In the genomic region with DNA sequence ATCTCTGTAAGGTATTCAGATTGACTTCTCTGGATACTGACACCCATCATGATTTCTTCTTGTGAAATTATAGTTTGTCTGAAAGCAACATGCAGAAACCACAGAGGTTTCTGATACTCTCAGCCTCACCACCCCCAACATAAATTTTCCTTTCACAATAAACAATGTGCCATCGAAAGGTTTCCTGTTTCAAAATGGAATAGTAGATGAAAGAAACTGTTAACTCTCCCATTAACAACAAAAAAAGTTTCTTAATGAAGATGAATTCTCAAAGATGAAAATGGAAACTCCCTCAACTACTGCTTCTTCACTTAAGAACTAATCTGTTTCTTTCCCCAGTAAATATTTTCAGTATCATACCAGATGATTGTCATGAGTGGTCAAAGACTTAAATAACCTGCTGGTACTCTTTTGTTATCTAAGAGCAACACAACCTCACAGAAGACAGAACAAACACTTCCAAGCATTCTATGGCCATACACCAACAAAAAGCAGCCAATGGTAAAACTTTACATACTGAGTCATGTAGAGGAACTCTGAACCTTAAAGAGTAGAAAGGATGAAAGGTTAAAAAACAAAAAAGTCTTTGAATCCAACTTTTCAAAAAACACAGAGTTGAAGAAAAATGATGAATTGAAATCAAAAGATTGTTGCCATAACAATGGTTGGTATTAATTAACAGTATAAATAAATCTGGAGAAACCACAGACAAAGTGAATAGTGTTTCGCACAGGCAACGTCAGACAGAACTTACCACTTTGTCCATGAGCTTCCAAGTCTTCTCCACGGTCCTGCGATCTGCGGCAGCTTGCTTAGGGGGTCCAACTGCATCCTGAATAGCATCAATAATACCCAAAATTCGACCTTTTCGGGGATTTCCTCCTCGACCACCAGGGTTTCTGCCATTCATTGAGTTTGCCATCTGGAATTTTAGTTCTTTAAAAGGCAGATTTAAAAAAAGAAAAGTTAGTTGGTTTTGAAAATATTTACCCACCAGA, we compare ENCODE assay signal across 1 cellular context.
TF ChIP-seq lines count a peak whose summit lies in the region.

No MANE protein-coding gene starts in this region.

TF ChIP-seq in GM23338, 12 proteins besides CTCF, POLR2A, EP300 and RAD21 (continued from another document):
- TF ChIP-seq, protein P1, sequence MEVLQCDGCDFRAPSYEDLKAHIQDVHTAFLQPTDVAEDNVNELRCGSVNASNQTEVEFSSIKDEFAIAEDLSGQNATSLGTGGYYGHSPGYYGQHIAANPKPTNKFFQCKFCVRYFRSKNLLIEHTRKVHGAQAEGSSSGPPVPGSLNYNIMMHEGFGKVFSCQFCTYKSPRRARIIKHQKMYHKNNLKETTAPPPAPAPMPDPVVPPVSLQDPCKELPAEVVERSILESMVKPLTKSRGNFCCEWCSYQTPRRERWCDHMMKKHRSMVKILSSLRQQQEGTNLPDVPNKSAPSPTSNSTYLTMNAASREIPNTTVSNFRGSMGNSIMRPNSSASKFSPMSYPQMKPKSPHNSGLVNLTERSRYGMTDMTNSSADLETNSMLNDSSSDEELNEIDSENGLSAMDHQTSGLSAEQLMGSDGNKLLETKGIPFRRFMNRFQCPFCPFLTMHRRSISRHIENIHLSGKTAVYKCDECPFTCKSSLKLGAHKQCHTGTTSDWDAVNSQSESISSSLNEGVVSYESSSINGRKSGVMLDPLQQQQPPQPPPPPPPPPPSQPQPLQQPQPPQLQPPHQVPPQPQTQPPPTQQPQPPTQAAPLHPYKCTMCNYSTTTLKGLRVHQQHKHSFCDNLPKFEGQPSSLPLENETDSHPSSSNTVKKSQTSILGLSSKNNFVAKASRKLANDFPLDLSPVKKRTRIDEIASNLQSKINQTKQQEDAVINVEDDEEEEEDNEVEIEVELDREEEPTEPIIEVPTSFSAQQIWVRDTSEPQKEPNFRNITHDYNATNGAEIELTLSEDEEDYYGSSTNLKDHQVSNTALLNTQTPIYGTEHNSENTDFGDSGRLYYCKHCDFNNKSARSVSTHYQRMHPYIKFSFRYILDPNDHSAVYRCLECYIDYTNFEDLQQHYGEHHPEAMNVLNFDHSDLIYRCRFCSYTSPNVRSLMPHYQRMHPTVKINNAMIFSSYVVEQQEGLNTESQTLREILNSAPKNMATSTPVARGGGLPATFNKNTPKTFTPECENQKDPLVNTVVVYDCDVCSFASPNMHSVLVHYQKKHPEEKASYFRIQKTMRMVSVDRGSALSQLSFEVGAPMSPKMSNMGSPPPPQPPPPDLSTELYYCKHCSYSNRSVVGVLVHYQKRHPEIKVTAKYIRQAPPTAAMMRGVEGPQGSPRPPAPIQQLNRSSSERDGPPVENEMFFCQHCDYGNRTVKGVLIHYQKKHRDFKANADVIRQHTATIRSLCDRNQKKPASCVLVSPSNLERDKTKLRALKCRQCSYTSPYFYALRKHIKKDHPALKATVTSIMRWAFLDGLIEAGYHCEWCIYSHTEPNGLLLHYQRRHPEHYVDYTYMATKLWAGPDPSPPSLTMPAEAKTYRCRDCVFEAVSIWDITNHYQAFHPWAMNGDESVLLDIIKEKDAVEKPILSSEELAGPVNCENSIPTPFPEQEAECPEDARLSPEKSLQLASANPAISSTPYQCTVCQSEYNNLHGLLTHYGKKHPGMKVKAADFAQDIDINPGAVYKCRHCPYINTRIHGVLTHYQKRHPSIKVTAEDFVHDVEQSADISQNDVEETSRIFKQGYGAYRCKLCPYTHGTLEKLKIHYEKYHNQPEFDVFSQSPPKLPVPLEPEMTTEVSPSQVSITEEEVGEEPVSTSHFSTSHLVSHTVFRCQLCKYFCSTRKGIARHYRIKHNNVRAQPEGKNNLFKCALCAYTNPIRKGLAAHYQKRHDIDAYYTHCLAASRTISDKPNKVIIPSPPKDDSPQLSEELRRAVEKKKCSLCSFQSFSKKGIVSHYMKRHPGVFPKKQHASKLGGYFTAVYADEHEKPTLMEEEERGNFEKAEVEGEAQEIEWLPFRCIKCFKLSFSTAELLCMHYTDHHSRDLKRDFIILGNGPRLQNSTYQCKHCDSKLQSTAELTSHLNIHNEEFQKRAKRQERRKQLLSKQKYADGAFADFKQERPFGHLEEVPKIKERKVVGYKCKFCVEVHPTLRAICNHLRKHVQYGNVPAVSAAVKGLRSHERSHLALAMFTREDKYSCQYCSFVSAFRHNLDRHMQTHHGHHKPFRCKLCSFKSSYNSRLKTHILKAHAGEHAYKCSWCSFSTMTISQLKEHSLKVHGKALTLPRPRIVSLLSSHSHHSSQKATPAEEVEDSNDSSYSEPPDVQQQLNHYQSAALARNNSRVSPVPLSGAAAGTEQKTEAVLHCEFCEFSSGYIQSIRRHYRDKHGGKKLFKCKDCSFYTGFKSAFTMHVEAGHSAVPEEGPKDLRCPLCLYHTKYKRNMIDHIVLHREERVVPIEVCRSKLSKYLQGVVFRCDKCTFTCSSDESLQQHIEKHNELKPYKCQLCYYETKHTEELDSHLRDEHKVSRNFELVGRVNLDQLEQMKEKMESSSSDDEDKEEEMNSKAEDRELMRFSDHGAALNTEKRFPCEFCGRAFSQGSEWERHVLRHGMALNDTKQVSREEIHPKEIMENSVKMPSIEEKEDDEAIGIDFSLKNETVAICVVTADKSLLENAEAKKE (CRISPR knock-in tag; IDR thresholded peaks at IDR 0.05) = no peak
- TF ChIP-seq NANOG (IDR thresholded peaks at IDR 0.05; ENCODE audit: borderline replicate concordance) = no peak
